Comparison of ENCODE assay signal across 24 cellular contexts in genomic region chr17:31134526-31134925, GRCh38.
"Had no signal": no experiment of that assay in that cellular context is flagged by ENCODE, and none has a peak within 500 bp of the region (broad histone marks: within the 10 kb centered on the region; RNA-seq: fewer than 3 reads in every experiment).

No MANE protein-coding gene starts in this region.

- H3K27me3 ChIP-seq: ascending aorta, gastroesophageal sphincter, hepatocyte, upper lobe of left lung had no signal

- FAIRE-seq: endothelial cell of umbilical vein, kidney had no signal

- ATAC-seq: gastroesophageal sphincter, left colon, right cardiac atrium, T-helper 17 cell, WTC11 had no signal

- H3K4me2 ChIP-seq: hepatocyte had no signal

- H2AFZ ChIP-seq: hepatocyte had no signal

- DNase-seq: activated CD4-positive, alpha-beta memory T cell treated with anti-CD3 and anti-CD28 coated beads, Interleukin-2, amount 10 ng/mL, durations not matched to agents 7 days and 5 days; activated CD4-positive, alpha-beta T cell treated with anti-CD3 and anti-CD28 coated beads for 1 hour; activated CD4-positive, alpha-beta T cell treated with anti-CD3 and anti-CD28 coated beads, Interleukin-2, amount 10 ng/mL, durations not matched to agents 7 days and 5 days; activated CD8-positive, alpha-beta memory T cell treated with anti-CD3 and anti-CD28 coated beads, Interleukin-2, amount 50 U/mL, for 48 hours; activated gamma-delta T cell; activated naive CD4-positive, alpha-beta T cell treated with anti-CD3 and anti-CD28 coated beads, Interleukin-2, amount 10 ng/mL, durations not matched to agents 7 days and 5 days; activated naive CD8-positive, alpha-beta T cell treated with anti-CD3 and anti-CD28 coated beads, Interleukin-2, amount 10 ng/mL, durations not matched to agents 7 days and 5 days; activated T-cell treated with anti-CD3 and anti-CD28 coated beads, Interleukin-2, amount 50 U/mL, for 24 hours; caudate nucleus; kidney; left colon; mammary epithelial cell; posterior cingulate gyrus; right cardiac atrium; stimulated activated CD4-positive, alpha-beta T cell treated with anti-CD3 and anti-CD28 coated beads, Interleukin-2, amount 100 ng/mL, for 48 hours; substantia nigra; T-helper 17 cell; T1000; upper lobe of left lung had no signal

- H3K27ac ChIP-seq: ascending aorta, gastroesophageal sphincter, hepatocyte, upper lobe of left lung had no signal

- H3K4me3 ChIP-seq: ascending aorta, gastroesophageal sphincter, hepatocyte, upper lobe of left lung had no signal

- H3K9me3 ChIP-seq: ascending aorta, gastroesophageal sphincter, upper lobe of left lung had no signal
